14 cellular contexts compared by ENCODE assay signal in genomic region chr9:117936185-117936758, GRCh38.
DNase-seq lines count a peak whose midpoint lies in the region; ATAC-seq, FAIRE-seq and TF ChIP-seq lines count a peak whose summit lies in the region.
"Had no signal": no experiment of that assay in that cellular context is flagged by ENCODE, and none has a peak within 500 bp of the region (broad histone marks: within the 10 kb centered on the region; RNA-seq: fewer than 3 reads in every experiment).

No MANE protein-coding gene starts in this region.

- 27% methylated on average over 5 of the region's 5 CpGs for WGBS in GM12878 (ENCODE audit: insufficient coverage, insufficient replicate concordance, low lambda C conversion rate, missing lambda C conversion rate)
- 69 to 75% methylated on average over 5 of the region's 5 CpGs for WGBS in upper lobe of left lung, 2 donors

- peak in 1 of 2 experiments; percentile 65; a peak in 2 of 4 replicates for TF ChIP-seq EP300 in GM12878 (IDR thresholded peaks at IDR 0.05; ENCODE audit: borderline replicate concordance in 1 of 2, control insufficient read depth in 1 of 2, low read depth in 2 of 2, low read length in 2 of 2)
- no peak for TF ChIP-seq EP300 in upper lobe of left lung (IDR thresholded peaks at IDR 0.05)

- no peak overlapping the region for H3K9ac ChIP-seq in GM12878 (ENCODE audit: control insufficient read depth, insufficient read depth, low read length)

- intact Hi-C loops in GM12878 (cut with micrococcal nuclease; ENCODE audit: unreplicated experiment) = no loop called here

- POLR2A ChIA-PET in GM12878 (lab: Charles Lee) = interaction anchor here (0.6 kb wide), 1 partner anchor 254 kb away, joined by 4 read pairs; no protein-coding TSS in a partner anchor

- H4K20me1 ChIP-seq in GM12878 (ENCODE audit: control insufficient read depth, insufficient read depth) = no peaks in the 10 kb centered on the region

- no peak overlapping the region for H2AFZ ChIP-seq in GM12878 (ENCODE audit: control insufficient read depth, low read depth, low read length)
- H2AFZ ChIP-seq: PC-9 had no signal

- H3K4me1 ChIP-seq in GM12878 (ENCODE audit: control insufficient read depth, insufficient read depth, low read length) = no peaks in the 10 kb centered on the region
- no peaks in the 10 kb centered on the region for H3K4me1 ChIP-seq in upper lobe of left lung

- DNase-seq in GM12878 (ENCODE audit: low read depth, low spot score) (peak; percentile 28), SW 1271 (lab: John Stamatoyannopoulos, UW) (no peak), upper lobe of left lung (no peak), NCI-H1694 treated with DMSO at 0.1 percent for 48 hours (lab: John Stamatoyannopoulos, UW) (no peak)
- no peak for DNase-seq in activated CD8-positive, alpha-beta memory T cell treated with anti-CD3 and anti-CD28 coated beads, Interleukin-2, amount 50 U/mL, for 4 hours
- DNase-seq: activated CD4-positive, alpha-beta T cell treated with anti-CD3 and anti-CD28 coated beads, Interleukin-2, amount 10 ng/mL, durations not matched to agents 24 days and 14 days; activated naive CD8-positive, alpha-beta T cell treated with anti-CD3 and anti-CD28 coated beads for 36 hours; effector memory CD4-positive, alpha-beta T cell; hypothalamus; PC-9 had no signal

- H3K9me3 ChIP-seq in GM12878 (replicated peaks; ENCODE audit: control insufficient read depth, insufficient read depth, low read length) (no peaks in the 10 kb centered on the region), upper lobe of left lung (no peaks in the 10 kb centered on the region)

- no peak for FAIRE-seq in GM12878 (lab: Jason Lieb, UNC)

- SMC1A ChIA-PET in GM12878 (lab: Charles Lee; ENCODE audit: uncharacterized antibody, unreplicated experiment) = interaction anchor here (0.9 to 1.3 kb wide), 5 partner anchors 8 to 214 kb away, joined by 3 to 5 read pairs (median 3); no protein-coding TSS in a partner anchor

- H3K36me3 ChIP-seq in GM12878 (ENCODE audit: control insufficient read depth in 2 of 2, insufficient read depth in 2 of 2, low read length in 1 of 2) (no peaks in the 10 kb centered on the region), upper lobe of left lung (no peaks in the 10 kb centered on the region)

- BruUV-seq in GM12878 (replicated peaks; lab: Mats Ljungman, UMichigan) = no TSS peak

- peak; percentile 99 for ATAC-seq in GM18867 (IDR thresholded peaks at IDR 0.05; ENCODE audit: unreplicated experiment)
- peak; percentile 82 for ATAC-seq in GM21717 (IDR thresholded peaks at IDR 0.05; ENCODE audit: unreplicated experiment)
- ATAC-seq in HG03432 (IDR thresholded peaks at IDR 0.05; ENCODE audit: unreplicated experiment) = peak; percentile 95
- ATAC-seq in GM12878 = peak; percentile 98
- ATAC-seq in upper lobe of left lung (ENCODE audit: low FRiP score in 2 of 2) = no peak

- in situ Hi-C loops in GM12878 (cut with MboI) = no loop called here

- RAD21 ChIA-PET in GM12878 (lab: Charles Lee; ENCODE audit: unreplicated experiment) = interaction anchor here (1.2 kb wide), 2 partner anchors 9 to 15 kb away, joined by 3 to 4 read pairs; no protein-coding TSS in a partner anchor

- no peak overlapping the region for H3K4me3 ChIP-seq in GM12878
- H3K4me3 ChIP-seq in upper lobe of left lung = no peak overlapping the region
- H3K4me3 ChIP-seq: PC-9, smooth muscle cell had no signal

- TF ChIP-seq POLR2A in GM12878 (IDR thresholded peaks at IDR 0.05; ENCODE audit: low read depth, low read length) (no peak), upper lobe of left lung (IDR thresholded peaks at IDR 0.05) (no peak)

- no peak overlapping the region for H3K27ac ChIP-seq in GM12878 (ENCODE audit: control insufficient read depth, insufficient read depth)
- no peak overlapping the region for H3K27ac ChIP-seq in upper lobe of left lung
- H3K27ac ChIP-seq: PC-9 had no signal

- H3K79me2 ChIP-seq in GM12878 (ENCODE audit: control insufficient read depth, insufficient read depth, low read length) = no peaks in the 10 kb centered on the region

- H3K27me3 ChIP-seq in GM12878 (replicated peaks in 1 of 2; ENCODE audit: control insufficient read depth in 2 of 2, insufficient read depth in 2 of 2, low read length in 1 of 2) (no peaks in the 10 kb centered on the region), upper lobe of left lung (no peaks in the 10 kb centered on the region)

- TF ChIP-seq CTCF in GM12878 (IDR thresholded peaks at IDR 0.05 in 2 of 3, conservative IDR thresholded peaks at IDR 0.05 in 1 of 3; ENCODE audit: control insufficient read depth in 2 of 3, extremely low read depth in 1 of 3, insufficient read depth in 1 of 3, low read depth in 3 of 3, low read length in 3 of 3) (no peak), upper lobe of left lung (IDR thresholded peaks at IDR 0.05) (no peak)

- CTCF ChIA-PET in GM12878 (lab: Yijun Ruan, JAX) = no interaction called here

- H3K4me2 ChIP-seq in GM12878 (ENCODE audit: control insufficient read depth, insufficient read depth) = no peak overlapping the region
- H3K4me2 ChIP-seq: PC-9, smooth muscle cell had no signal

- no peak for TF ChIP-seq RAD21 in GM12878 (IDR thresholded peaks at IDR 0.05; ENCODE audit: insufficient read depth, low read depth, low read length)

TF ChIP-seq in GM12878, 131 proteins besides CTCF, POLR2A, EP300 and RAD21 (continues in another document):
- no peak for TF ChIP-seq BRCA1 (IDR thresholded peaks at IDR 0.05; ENCODE audit: low read depth, low read length)
- TF ChIP-seq DPF2 (IDR thresholded peaks at IDR 0.05) = peak; percentile 59
- no peak for TF ChIP-seq IRF5 (IDR thresholded peaks at IDR 0.05; ENCODE audit: borderline replicate concordance)
- TF ChIP-seq ZNF207 (IDR thresholded peaks at IDR 0.05; ENCODE audit: borderline replicate concordance) = no peak
- 0 out of 2 replicates have a peak, but pooled peaks have one; percentile 20 for TF ChIP-seq NR2C1 (IDR thresholded peaks at IDR 0.05)
- no peak for TF ChIP-seq SP1 (IDR thresholded peaks at IDR 0.05; ENCODE audit: low read depth, low read length)
- no peak for TF ChIP-seq MXI1 (IDR thresholded peaks at IDR 0.05; ENCODE audit: low read depth, low read length)
- TF ChIP-seq TCF12 (IDR thresholded peaks at IDR 0.05; ENCODE audit: low read depth, low read length) = peak; percentile 33; the same call in 1 of the 2 replicates
- no peak for TF ChIP-seq E2F4 (IDR thresholded peaks at IDR 0.05; ENCODE audit: low read depth, low read length)
- peak; percentile 19; the same call in 1 of the 2 replicates for TF ChIP-seq BCL11A (IDR thresholded peaks at IDR 0.05; ENCODE audit: low read depth, low read length)
- no peak for TF ChIP-seq SUPT20H (IDR thresholded peaks at IDR 0.05; ENCODE audit: borderline replicate concordance, control insufficient read depth, low read depth, low read length)
- TF ChIP-seq SPI1 (IDR thresholded peaks at IDR 0.05; ENCODE audit: borderline replicate concordance, insufficient read depth, low read depth, low read length) = peak; percentile 83
- no peak for TF ChIP-seq ZZZ3 (IDR thresholded peaks at IDR 0.05; ENCODE audit: control insufficient read depth, insufficient read length, low read depth)
- no peak for TF ChIP-seq ZNF687 (IDR thresholded peaks at IDR 0.05)
- TF ChIP-seq ATF7 (IDR thresholded peaks at IDR 0.05; ENCODE audit: low read depth) = 0 out of 2 replicates have a peak, but pooled peaks have one; percentile 23

Comparison
In these comparisons a context has a peak if more than half of its experiments do, and no peak if none do; other contexts are left out.
1. ATAC-seq: peak in GM18867 (single experiment), GM21717 (single experiment), HG03432 (single experiment) and GM12878 (single experiment); none in upper lobe of left lung (0 of 2).